9 cellular contexts compared by ENCODE assay signal in genomic region chr6:83853968-83854501, GRCh38. TPM values are rescaled to one million over a fixed set of nuclear protein-coding genes. Genes with fewer than 3 reads are reported as not detected.
DNase-seq lines count a peak whose midpoint lies in the region; ATAC-seq and TF ChIP-seq lines count a peak whose summit lies in the region.
"Had no signal": no experiment of that assay in that cellular context is flagged by ENCODE, and none has a peak within 500 bp of the region (broad histone marks: within the 10 kb centered on the region; RNA-seq: fewer than 3 reads in every experiment).

No MANE protein-coding gene starts in this region.

- H3K36me3 ChIP-seq in CD4-positive, CD25-positive, alpha-beta regulatory T cell (ENCODE audit: control insufficient read depth, insufficient read depth, low read length), result no peaks in the 10 kb centered on the region
- no peaks in the 10 kb centered on the region for H3K36me3 ChIP-seq in muscle layer of duodenum (ENCODE audit: control insufficient read depth in 1 of 2, insufficient read depth in 2 of 2, low read length in 2 of 2)

- H3K9me3 ChIP-seq in CD4-positive, CD25-positive, alpha-beta regulatory T cell (ENCODE audit: control insufficient read depth in 2 of 2, low read length in 2 of 2), result no peaks in the 10 kb centered on the region
- no peaks in the 10 kb centered on the region for H3K9me3 ChIP-seq in muscle layer of duodenum (ENCODE audit: control insufficient read depth in 1 of 2, low read length in 2 of 2)

- H3K36me3 Mint-ChIP-seq in CD4-positive, CD25-positive, alpha-beta regulatory T cell, result no peaks in the 10 kb centered on the region

- H3K4me1 ChIP-seq in CD4-positive, CD25-positive, alpha-beta regulatory T cell (ENCODE audit: control insufficient read depth, insufficient read depth, low read length, poor library complexity, severe bottlenecking), result peaks cover 19% of the 10 kb centered on the region
- H3K4me1 ChIP-seq in muscle layer of duodenum (ENCODE audit: control insufficient read depth in 1 of 2, insufficient read depth in 2 of 2, low read length in 2 of 2), result peaks cover 10 to 15% of the 10 kb centered on the region in 2 donors

- peak overlapping the region; percentile 48 to 56 (median 52) for H3K4me3 Mint-ChIP-seq in CD4-positive, CD25-positive, alpha-beta regulatory T cell

- H3K9me3 Mint-ChIP-seq in CD4-positive, CD25-positive, alpha-beta regulatory T cell, result peaks cover 0 to 8% (median 0%) of the 10 kb centered on the region in 7 donors

- H3K4me1 Mint-ChIP-seq in CD4-positive, CD25-positive, alpha-beta regulatory T cell, result peaks cover 2 to 20% (median 8%) of the 10 kb centered on the region in 4 donors

- no peak overlapping the region for H3K27ac Mint-ChIP-seq in CD4-positive, CD25-positive, alpha-beta regulatory T cell

- H3K27me3 Mint-ChIP-seq in CD4-positive, CD25-positive, alpha-beta regulatory T cell, result peaks cover 59% of the 10 kb centered on the region

- no peak for TF ChIP-seq CTCF in astrocyte of the cerebellum (IDR thresholded peaks at IDR 0.05; ENCODE audit: low read depth, low read length, missing control alignments)

- no peak for DNase-seq in CD4-positive, CD25-positive, alpha-beta regulatory T cell
- DNase-seq in astrocyte of the cerebellum (ENCODE audit: low read depth) (no peak), NOMO-1 treated with DMSO at 0.1 percent for 48 hours (lab: John Stamatoyannopoulos, UW; ENCODE audit: unreplicated experiment) (no peak)

- H3K27me3 ChIP-seq in CD4-positive, CD25-positive, alpha-beta regulatory T cell (ENCODE audit: control insufficient read depth, insufficient read depth, low read length), result peaks cover 40% of the 10 kb centered on the region
- H3K27me3 ChIP-seq in muscle layer of duodenum (ENCODE audit: low read depth, low read length), result peaks cover 13% of the 10 kb centered on the region

- ATAC-seq in CD4-positive, CD25-positive, alpha-beta regulatory T cell (ENCODE audit: low read depth in 2 of 2), result no peak
- ATAC-seq in HG03175 (IDR thresholded peaks at IDR 0.05; ENCODE audit: unreplicated experiment) (peak; percentile 21), HG02840 (IDR thresholded peaks at IDR 0.05; ENCODE audit: low FRiP score, unreplicated experiment) (no peak), GM18909 (IDR thresholded peaks at IDR 0.05; ENCODE audit: poor library complexity, unreplicated experiment) (no peak), GM21529 (IDR thresholded peaks at IDR 0.05; ENCODE audit: unreplicated experiment) (no peak)

- in situ Hi-C loops in astrocyte of the cerebellum (cut with HindIII; ENCODE audit: low sequenced_read_pairs), result no loop called here

- no peak overlapping the region for H3K27ac ChIP-seq in CD4-positive, CD25-positive, alpha-beta regulatory T cell (ENCODE audit: insufficient read depth, low read length, poor library complexity, severe bottlenecking)
- no peak overlapping the region for H3K27ac ChIP-seq in muscle layer of duodenum (ENCODE audit: low read length)

- H3K4me3 ChIP-seq in CD4-positive, CD25-positive, alpha-beta regulatory T cell (ENCODE audit: low read depth, low read length), result no peak overlapping the region
- H3K4me3 ChIP-seq in astrocyte of the cerebellum (ENCODE audit: low read depth, low read length) (peak overlapping the region; percentile 42), muscle layer of duodenum (ENCODE audit: low read depth in 1 of 2, low read length in 2 of 2) (peak overlapping the region; percentile 55 to 77)

RNA-seq across cellular contexts. Expression of gene RIPPLY2, which starts 0.9 kb away (rescaled TPM):
- total RNA-seq in CD4-positive, CD25-positive, alpha-beta regulatory T cell, result not detected
- not detected for polyA plus RNA-seq in CD4-positive, CD25-positive, alpha-beta regulatory T cell
- total RNA-seq: subcutaneous adipose tissue had no signal

RNA-seq across cellular contexts. Expression of gene CYB5R4, which starts 5.5 kb away (rescaled TPM):
- total RNA-seq in CD4-positive, CD25-positive, alpha-beta regulatory T cell, result 28.3 TPM
- 10 to 100 TPM; 34.6 to 53.1 (median 39.0) TPM for polyA plus RNA-seq in CD4-positive, CD25-positive, alpha-beta regulatory T cell
